29 cellular contexts compared by ENCODE assay signal in the genomic region with DNA sequence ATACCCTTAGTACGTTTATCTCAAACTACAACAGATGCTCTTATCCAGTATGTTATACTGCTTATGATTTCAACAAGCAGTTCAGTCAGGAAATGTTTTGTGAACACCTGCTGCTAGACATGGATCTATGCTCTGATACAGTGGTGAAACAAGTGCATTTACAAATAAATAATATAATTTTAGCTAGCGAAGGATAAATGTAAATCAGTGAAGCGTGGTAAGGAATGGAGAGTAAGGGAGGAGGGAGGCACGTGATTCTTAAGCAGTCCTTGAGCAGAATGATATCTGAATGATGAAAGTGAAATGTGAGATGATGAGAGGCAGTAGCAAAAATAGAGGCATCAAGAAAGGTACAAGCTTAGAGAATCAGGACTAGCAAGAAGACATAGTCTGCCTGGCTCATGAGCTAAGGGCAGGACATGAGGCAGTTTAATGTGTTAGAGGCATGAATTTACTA. TPM values are rescaled to one million over a fixed set of nuclear protein-coding genes. Genes with fewer than 3 reads are reported as not detected.
DNase-seq lines count a peak whose midpoint lies in the region; ATAC-seq and TF ChIP-seq lines count a peak whose summit lies in the region.
"Had no signal": no experiment of that assay in that cellular context is flagged by ENCODE, and none has a peak within 500 bp of the region (broad histone marks: within the 10 kb centered on the region; RNA-seq: fewer than 3 reads in every experiment).

No MANE protein-coding gene starts in this region.

- no peak overlapping the region for H3T11ph ChIP-seq in H9 (ENCODE audit: low read length)

- POLR2A ChIA-PET in MCF 10A (lab: Yijun Ruan, JAX), result interaction anchor here (0.7 to 2.1 kb wide), 6 partner anchors 10 to 197 kb away, joined by 3 to 7 read pairs (median 4); a partner anchor contains a TSS
- POLR2A ChIA-PET in CD4-positive, alpha-beta T cell (lab: Charles Lee), result no interaction called here

- H3K27ac ChIP-seq in mammary epithelial cell (ENCODE audit: insufficient read depth, low read depth, low read length) (no peak overlapping the region), H9 (ENCODE audit: insufficient read length, low read depth, low read length) (no peak overlapping the region), gastrocnemius medialis (peak overlapping the region; percentile 94 to 99 (median 96)), neuronal stem cell (replicated peaks; ENCODE audit: low read length) (no peak overlapping the region)
- H3K27ac ChIP-seq in CD4-positive, alpha-beta T cell (ENCODE audit: low read depth, low read length), result no peak overlapping the region
- H3K27ac ChIP-seq: colonic mucosa, esophagus squamous epithelium, pancreas, right lobe of liver, transverse colon, VCaP had no signal

- H3K9me3 Mint-ChIP-seq in MCF 10A (ENCODE audit: unreplicated experiment) (peaks cover 7% of the 10 kb centered on the region), H9 (0 out of 5 replicates have a peak, but pooled peaks cover 0 to 2% of the 10 kb centered on the region in 2 experiments)
- H3K9me3 Mint-ChIP-seq in CD4-positive, alpha-beta T cell, result no peaks in the 10 kb centered on the region
- H3K9me3 Mint-ChIP-seq: activated T-helper 1 cell treated with anti-CD3 and anti-CD28 coated beads, Interleukin-12 subunit alpha, Interleukin-12 subunit beta, Interleukin-2, Interleukin-4 antibody, amounts not matched to agents 30 ng/mL and 10 ng/mL and 1 ng/mL, durations not matched to agents 14 hours and 24 hours and 36 hours; effector memory CD8-positive, alpha-beta T cell; immature natural killer cell; natural killer cell; stimulated activated naive CD8-positive, alpha-beta T cell treated with anti-CD3 and anti-CD28 coated beads, Interleukin-15, amount 100 ng/mL, for 72 hours had no signal

- H4K5ac ChIP-seq in H9 (ENCODE audit: insufficient read length, low read depth, low read length), result no peak overlapping the region

- peaks cover 63% of the 10 kb centered on the region for H3K79me2 ChIP-seq in mammary epithelial cell (ENCODE audit: insufficient read depth, low read length)
- peaks cover 3% of the 10 kb centered on the region; the same call in 1 of the 2 replicates for H3K79me2 ChIP-seq in H9 (ENCODE audit: insufficient read depth, low read length)

- H2AFZ ChIP-seq in mammary epithelial cell (ENCODE audit: low read depth, low read length) (no peak overlapping the region), H9 (ENCODE audit: low read length) (no peak overlapping the region), neuronal stem cell (ENCODE audit: low read length) (no peak overlapping the region)

- H3K4ac ChIP-seq in H9 (ENCODE audit: low read depth, low read length) (no peak overlapping the region), neuronal stem cell (ENCODE audit: low read length) (no peak overlapping the region)

- H3K36me3 Mint-ChIP-seq in MCF 10A (ENCODE audit: insufficient read depth, unreplicated experiment) (peaks cover 78% of the 10 kb centered on the region), H9 (ENCODE audit: insufficient read depth in 1 of 3, low read depth in 3 of 3) (peaks cover 23 to 65% (median 51%) of the 10 kb centered on the region in 3 experiments; a peak in 6 of 7 replicates)
- H3K36me3 Mint-ChIP-seq in CD4-positive, alpha-beta T cell (ENCODE audit: low read depth), result peaks cover 88% of the 10 kb centered on the region
- H3K36me3 Mint-ChIP-seq: natural killer cell had no signal

- peak; percentile 72 to 92 for TF ChIP-seq POLR2A in gastrocnemius medialis (IDR thresholded peaks at IDR 0.05)

- H3K9ac ChIP-seq in mammary epithelial cell (ENCODE audit: insufficient read depth, low read length) (no peak overlapping the region), H9 (ENCODE audit: extremely low read depth, insufficient read length, low read length) (no peak overlapping the region), neuronal stem cell (ENCODE audit: low read depth, low read length, poor library complexity) (no peak overlapping the region)

- dilution Hi-C loops in mammary epithelial cell (cut with HindIII; ENCODE audit: low sequenced_read_pairs), result no loop called here

- WGBS in mammary epithelial cell (ENCODE audit: low coverage, missing lambda C conversion rate), result 85% methylated on average over 4 of the region's 4 CpGs
- no CpG with 5 or more reads among the region's 4 CpGs for WGBS in H9 (ENCODE audit: extremely low coverage, insufficient read length, low lambda C conversion rate)
- WGBS in neuronal stem cell (ENCODE audit: extremely low coverage in 2 of 2, insufficient read length in 2 of 2, insufficient replicate concordance in 1 of 2), 2 donors, result 100% methylated on average over 2 of the region's 4 CpGs; no CpG with 5 or more reads in 1 of the 2 donors

- H3K79me1 ChIP-seq in H9 (ENCODE audit: insufficient read depth, low read depth, low read length, poor library complexity, severe bottlenecking), result no peaks in the 10 kb centered on the region
- H3K79me1 ChIP-seq in neuronal stem cell (ENCODE audit: low read depth, low read length), result peaks cover 4% of the 10 kb centered on the region

- CTCF ChIA-PET in MCF 10A (lab: Yijun Ruan, JAX) (interaction anchor here (0.6 to 2.1 kb wide), 5 partner anchors 12 to 177 kb away, joined by 3 to 7 read pairs (median 3); no protein-coding TSS in a partner anchor), mammary epithelial cell (lab: Charles Lee; ENCODE audit: low non-redundant PET) (no interaction called here)
- CTCF ChIA-PET in CD4-positive, alpha-beta T cell (lab: Charles Lee), result no interaction called here

- H2BK20ac ChIP-seq in H9 (ENCODE audit: low read depth, low read length, poor library complexity, severe bottlenecking), result no peak overlapping the region

- H2BK12ac ChIP-seq in H9 (ENCODE audit: insufficient read length, low read depth, low read length) (no peak overlapping the region), neuronal stem cell (ENCODE audit: low read length) (no peak overlapping the region)

- H3K36me3 ChIP-seq in mammary epithelial cell (ENCODE audit: insufficient read depth, low read length) (peaks cover 11% of the 10 kb centered on the region), gastrocnemius medialis (peaks cover 0 to 44% of the 10 kb centered on the region in 2 donors), neuronal stem cell (replicated peaks in 1 of 2; ENCODE audit: control insufficient read depth in 2 of 2, insufficient read depth in 2 of 2, low read length in 2 of 2) (peaks cover 16 to 95% of the 10 kb centered on the region in 2 donors)
- H3K36me3 ChIP-seq: colonic mucosa had no signal

- H2BK15ac ChIP-seq in H9 (ENCODE audit: low read depth, low read length) (no peak overlapping the region), neuronal stem cell (ENCODE audit: low read length) (no peak overlapping the region)

- no peak overlapping the region for H3K23ac ChIP-seq in H9 (ENCODE audit: insufficient read length, low read depth, low read length)
- no peak overlapping the region for H3K23ac ChIP-seq in neuronal stem cell (ENCODE audit: low read depth, low read length, poor library complexity)

- H3K4me3 ChIP-seq in mammary epithelial cell (replicated peaks in 1 of 3; ENCODE audit: insufficient read depth in 1 of 3, low read depth in 2 of 3, low read length in 3 of 3) (no peak overlapping the region), gastrocnemius medialis (peak overlapping the region; percentile 21 to 40 (median 31)), neuronal stem cell (ENCODE audit: low read length in 2 of 2) (no peak overlapping the region)
- H3K4me3 ChIP-seq: colonic mucosa, esophagus squamous epithelium, K562, pancreas, right lobe of liver, transverse colon had no signal

- H3K56ac ChIP-seq in H9 (ENCODE audit: insufficient read length, low read depth, low read length), result no peak overlapping the region

- H4K91ac ChIP-seq in H9 (ENCODE audit: insufficient read length, low read depth, low read length), result no peak overlapping the region
- H4K91ac ChIP-seq in neuronal stem cell (ENCODE audit: low read depth, low read length, poor library complexity), result no peak overlapping the region

- no peak overlapping the region for H3K4me3 Mint-ChIP-seq in MCF 10A (ENCODE audit: unreplicated experiment)
- H3K4me3 Mint-ChIP-seq in H9, result no peak overlapping the region
- H3K4me3 Mint-ChIP-seq in CD4-positive, alpha-beta T cell, result no peak overlapping the region
- H3K4me3 Mint-ChIP-seq: activated CD4-positive, alpha-beta T cell treated with anti-CD3 and anti-CD28 coated beads, Interleukin-2, amount 10 ng/mL, durations not matched to agents 7 days and 5 days; activated CD8-positive, alpha-beta memory T cell treated with anti-CD3 and anti-CD28 coated beads, Interleukin-2, amount 10 ng/mL, durations not matched to agents 7 days and 5 days; activated naive CD4-positive, alpha-beta T cell treated with anti-CD3 and anti-CD28 coated beads, Interleukin-2, amount 10 ng/mL, durations not matched to agents 7 days and 5 days; activated T-helper 1 cell treated with anti-CD3 and anti-CD28 coated beads, Interleukin-12 subunit alpha, Interleukin-12 subunit beta, Interleukin-2, Interleukin-4 antibody, amounts not matched to agents 30 ng/mL and 10 ng/mL and 1 ng/mL, durations not matched to agents 14 hours and 24 hours and 36 hours; immature natural killer cell; natural killer cell; stimulated activated naive CD8-positive, alpha-beta T cell treated with anti-CD3 and anti-CD28 coated beads, Interleukin-15, amount 100 ng/mL, for 72 hours had no signal

- peak; percentile 98 to 99 for ATAC-seq in gastrocnemius medialis
- ATAC-seq in CD4-positive, alpha-beta T cell (ENCODE audit: poor library complexity), result no peak
- ATAC-seq: activated CD8-positive, alpha-beta memory T cell treated with anti-CD3 and anti-CD28 coated beads, Interleukin-2, amount 10 ng/mL, durations not matched to agents 7 days and 5 days; effector memory CD8-positive, alpha-beta T cell; K562; natural killer cell; pancreas; right lobe of liver; SK-N-SH treated with all-trans-retinoic acid at 6 μM for 48 hours; stimulated activated naive CD8-positive, alpha-beta T cell treated with anti-CD3 and anti-CD28 coated beads, Interleukin-15, amount 100 ng/mL, for 72 hours had no signal

- no peak overlapping the region for H3K4me2 ChIP-seq in mammary epithelial cell (ENCODE audit: insufficient read depth, low read depth, low read length)
- H3K4me2 ChIP-seq in H9 (ENCODE audit: insufficient read depth, insufficient read length, low read length), result no peak overlapping the region
- H3K4me2 ChIP-seq in neuronal stem cell (ENCODE audit: insufficient read depth, low read length, poor library complexity, severe bottlenecking), result no peak overlapping the region

- DNase-seq in MCF 10A (ENCODE audit: unreplicated experiment), result no peak
- DNase-seq in mammary epithelial cell, result no peak
- no peak for DNase-seq in H9
- peak; percentile 97 for DNase-seq in NCI-H2107 treated with DMSO at 0.1 percent for 48 hours (lab: John Stamatoyannopoulos, UW; ENCODE audit: unreplicated experiment)
- peak in 1 of 2 donors; percentile 36 for DNase-seq in gastrocnemius medialis
- DNase-seq in CD4-positive, alpha-beta T cell, result no peak
- no peak for DNase-seq in neuronal stem cell (ENCODE audit: low spot score)
- DNase-seq in NCI-H69 (lab: John Stamatoyannopoulos, UW), result no peak
- DNase-seq: activated CD4-positive, alpha-beta T cell treated with anti-CD3 and anti-CD28 coated beads, Interleukin-2, amount 10 ng/mL, durations not matched to agents 7 days and 5 days; activated CD8-positive, alpha-beta memory T cell treated with anti-CD3 and anti-CD28 coated beads, Interleukin-2, amount 10 ng/mL, durations not matched to agents 7 days and 5 days; activated naive CD4-positive, alpha-beta T cell treated with anti-CD3 and anti-CD28 coated beads, Interleukin-2, amount 10 ng/mL, durations not matched to agents 7 days and 5 days; amniotic stem cell; C1 segment of cervical spinal cord; colonic mucosa; effector memory CD8-positive, alpha-beta T cell; esophagus squamous epithelium; hippocampal formation; immature natural killer cell; midbrain; MM.1S; natural killer cell; pancreas; right lobe of liver; stimulated activated naive CD8-positive, alpha-beta T cell treated with anti-CD3 and anti-CD28 coated beads, Interleukin-15, amount 100 ng/mL, for 72 hours; transverse colon had no signal

- H3K27ac Mint-ChIP-seq in MCF 10A (ENCODE audit: low read depth, unreplicated experiment), result peak overlapping the region; percentile 20
- H3K27ac Mint-ChIP-seq in H9, result peak overlapping the region in 2 of 3 experiments; percentile 1 to 5; a peak in 2 of 7 replicates
- no peak overlapping the region for H3K27ac Mint-ChIP-seq in CD4-positive, alpha-beta T cell
- H3K27ac Mint-ChIP-seq: activated CD4-positive, alpha-beta T cell treated with anti-CD3 and anti-CD28 coated beads, Interleukin-2, amount 10 ng/mL, durations not matched to agents 7 days and 5 days; activated CD8-positive, alpha-beta memory T cell treated with anti-CD3 and anti-CD28 coated beads, Interleukin-2, amount 10 ng/mL, durations not matched to agents 7 days and 5 days; activated naive CD4-positive, alpha-beta T cell treated with anti-CD3 and anti-CD28 coated beads, Interleukin-2, amount 10 ng/mL, durations not matched to agents 7 days and 5 days; activated T-helper 1 cell treated with anti-CD3 and anti-CD28 coated beads, Interleukin-12 subunit alpha, Interleukin-12 subunit beta, Interleukin-2, Interleukin-4 antibody, amounts not matched to agents 30 ng/mL and 10 ng/mL and 1 ng/mL, durations not matched to agents 14 hours and 24 hours and 36 hours; stimulated activated naive CD8-positive, alpha-beta T cell treated with anti-CD3 and anti-CD28 coated beads, Interleukin-15, amount 100 ng/mL, for 72 hours had no signal

- TF ChIP-seq CTCF in MCF 10A (IDR thresholded peaks at IDR 0.05; ENCODE audit: unreplicated experiment), result no peak
- TF ChIP-seq CTCF in mammary epithelial cell (conservative IDR thresholded peaks at IDR 0.05 in 1 of 2, IDR thresholded peaks at IDR 0.05 in 1 of 2; ENCODE audit: extremely low read depth in 1 of 2, insufficient read depth in 1 of 2, low read depth in 1 of 2, low read length in 2 of 2), result no peak
- TF ChIP-seq CTCF in H9 (conservative IDR thresholded peaks at IDR 0.05), result no peak
- no peak for TF ChIP-seq CTCF in gastrocnemius medialis (IDR thresholded peaks at IDR 0.05 in 4 of 5, conservative IDR thresholded peaks at IDR 0.05 in 1 of 5)
- no peak for TF ChIP-seq CTCF in CD4-positive, alpha-beta T cell (IDR thresholded peaks at IDR 0.05)

- intact Hi-C loops in MCF 10A (cut with micrococcal nuclease), result no loop called here
- intact Hi-C loops in mammary epithelial cell (cut with micrococcal nuclease), result no loop called here
- intact Hi-C loops in gastrocnemius medialis (cut with DNase I; ENCODE audit: low total_unique reads), result loop anchor here (2.0 to 5.0 kb wide), 2 partner anchors 48 to 198 kb away; a partner anchor contains a TSS
- intact Hi-C loops in CD4-positive, alpha-beta T cell (cut with DNase I, micrococcal nuclease), result no loop called here

- H3K9me3 ChIP-seq in mammary epithelial cell (replicated peaks; ENCODE audit: insufficient read depth, low read length) (no peaks in the 10 kb centered on the region), H9 (ENCODE audit: control insufficient read depth, low read depth, low read length) (no peaks in the 10 kb centered on the region), gastrocnemius medialis (no peaks in the 10 kb centered on the region), neuronal stem cell (replicated peaks in 1 of 2; ENCODE audit: control insufficient read depth in 2 of 2, insufficient read depth in 1 of 2, low read depth in 1 of 2, low read length in 2 of 2) (peaks cover 0 to 8% of the 10 kb centered on the region in 2 donors)
- no peaks in the 10 kb centered on the region for H3K9me3 ChIP-seq in CD4-positive, alpha-beta T cell (ENCODE audit: control insufficient read depth, low read length)
- H3K9me3 ChIP-seq: colonic mucosa, esophagus squamous epithelium, pancreas, right lobe of liver, transverse colon had no signal

- H3K27me3 ChIP-seq in mammary epithelial cell (ENCODE audit: insufficient read depth, low read length) (no peaks in the 10 kb centered on the region), H9 (ENCODE audit: insufficient read depth, low read length) (no peaks in the 10 kb centered on the region), gastrocnemius medialis (no peaks in the 10 kb centered on the region), neuronal stem cell (ENCODE audit: control insufficient read depth in 3 of 3, insufficient read depth in 3 of 3, low read depth in 1 of 3, low read length in 3 of 3) (no peaks in the 10 kb centered on the region)
- H3K27me3 ChIP-seq in CD4-positive, alpha-beta T cell (ENCODE audit: control insufficient read depth, insufficient read depth, low read length), result no peaks in the 10 kb centered on the region
- H3K27me3 ChIP-seq: colonic mucosa, esophagus squamous epithelium, pancreas, right lobe of liver, transverse colon had no signal

- no peak overlapping the region for H2BK5ac ChIP-seq in H9 (ENCODE audit: insufficient read length, low read length)
- H2BK5ac ChIP-seq in neuronal stem cell (ENCODE audit: low read length), result no peak overlapping the region

- BruUV-seq in MCF 10A (replicated peaks; lab: Mats Ljungman, UMichigan) (no TSS peak), mammary epithelial cell (replicated peaks; lab: Mats Ljungman, UMichigan) (no TSS peak)

- H3K14ac ChIP-seq in H9 (ENCODE audit: insufficient read depth, low read length) (no peak overlapping the region), neuronal stem cell (ENCODE audit: low read length) (no peak overlapping the region)

- in situ Hi-C loops in mammary epithelial cell (cut with MboI; ENCODE audit: low sequenced_read_pairs in 2 of 2) (no loop called here), gastrocnemius medialis (cut with MboI; ENCODE audit: low sequenced_read_pairs in 4 of 4) (loop anchor here in 1 of 4 donors (10.0 kb wide), 1 partner anchor 120 kb away; no protein-coding TSS in a partner anchor)

- H3K23me2 ChIP-seq in H9 (ENCODE audit: insufficient read length, low read depth, low read length, poor library complexity, severe bottlenecking), result no peaks in the 10 kb centered on the region

- H4K8ac ChIP-seq in H9 (replicated peaks; ENCODE audit: insufficient read length, low read depth, low read length) (no peak overlapping the region), neuronal stem cell (ENCODE audit: low read depth, low read length) (no peak overlapping the region)

- H4K20me1 ChIP-seq in mammary epithelial cell (ENCODE audit: insufficient read depth, low read length) (no peaks in the 10 kb centered on the region), H9 (ENCODE audit: control insufficient read depth, insufficient read depth, insufficient read length) (no peaks in the 10 kb centered on the region)

- H3K4me1 ChIP-seq in mammary epithelial cell (ENCODE audit: insufficient read depth, low read length) (peaks cover 4% of the 10 kb centered on the region), H9 (ENCODE audit: insufficient read depth, low read length) (no peaks in the 10 kb centered on the region), gastrocnemius medialis (peaks cover 33 to 71% of the 10 kb centered on the region in 2 donors), neuronal stem cell (ENCODE audit: control insufficient read depth in 2 of 2, insufficient read depth in 1 of 2, low read depth in 1 of 2, low read length in 2 of 2) (peaks cover 3% of the 10 kb centered on the region in 2 donors)

- H3K18ac ChIP-seq in H9 (ENCODE audit: insufficient read length, low read depth, low read length), result no peak overlapping the region
- H3K18ac ChIP-seq in neuronal stem cell (ENCODE audit: low read length), result no peak overlapping the region

- H3K4me1 Mint-ChIP-seq in MCF 10A (ENCODE audit: insufficient read depth, unreplicated experiment), result peaks cover 23% of the 10 kb centered on the region
- peaks cover 5 to 8% of the 10 kb centered on the region in 2 experiments for H3K4me1 Mint-ChIP-seq in H9
- H3K4me1 Mint-ChIP-seq in CD4-positive, alpha-beta T cell (ENCODE audit: low read depth), result peaks cover 58% of the 10 kb centered on the region

- H3K27me3 Mint-ChIP-seq in MCF 10A (ENCODE audit: insufficient read depth, unreplicated experiment), result no peaks in the 10 kb centered on the region
- H3K27me3 Mint-ChIP-seq in H9 (ENCODE audit: low read depth), result no peaks in the 10 kb centered on the region
- H3K27me3 Mint-ChIP-seq in CD4-positive, alpha-beta T cell, result no peaks in the 10 kb centered on the region
- H3K27me3 Mint-ChIP-seq: activated CD4-positive, alpha-beta T cell treated with anti-CD3 and anti-CD28 coated beads, Interleukin-2, amount 10 ng/mL, durations not matched to agents 7 days and 5 days; activated CD8-positive, alpha-beta memory T cell treated with anti-CD3 and anti-CD28 coated beads, Interleukin-2, amount 10 ng/mL, durations not matched to agents 7 days and 5 days; activated naive CD4-positive, alpha-beta T cell treated with anti-CD3 and anti-CD28 coated beads, Interleukin-2, amount 10 ng/mL, durations not matched to agents 7 days and 5 days; effector memory CD8-positive, alpha-beta T cell; stimulated activated naive CD8-positive, alpha-beta T cell treated with anti-CD3 and anti-CD28 coated beads, Interleukin-15, amount 100 ng/mL, for 72 hours had no signal

- H2BK120ac ChIP-seq in H9 (ENCODE audit: low read depth, low read length, poor library complexity, severe bottlenecking) (no peak overlapping the region), neuronal stem cell (ENCODE audit: low read depth, low read length) (no peak overlapping the region)

- H2AK5ac ChIP-seq in H9 (ENCODE audit: insufficient read length, low read length), result no peak overlapping the region
- H2AK5ac ChIP-seq in neuronal stem cell (ENCODE audit: low read depth, low read length), result no peak overlapping the region

RNA-seq across cellular contexts. Expression of a gene that starts 6.3 kb away (rescaled TPM):
- total RNA-seq in MCF 10A (2022) (79.0 and 80.2 TPM in 2 replicates), mammary epithelial cell (10 to 100 TPM; 30.8 to 35.8 TPM), H9 (2021) (39.8 and 39.9 TPM in 2 replicates), gastrocnemius medialis (10 to 100 TPM; 47.8 to 84.2 (median 77.8) TPM)
- polyA plus RNA-seq in mammary epithelial cell, result 22.8 TPM
- 10.3 TPM for polyA minus RNA-seq in mammary epithelial cell
- total RNA-seq in CD4-positive, alpha-beta T cell, result 10 to 100 TPM; 33.5 to 35.7 TPM
- 22.6 TPM for polyA plus RNA-seq in neuronal stem cell (2013, experiment 1 of 2)
- polyA plus RNA-seq in neuronal stem cell (2013, experiment 2 of 2), result 23.5 TPM

Comparison
In these comparisons a context has a peak if more than half of its experiments do, and no peak if none do; other contexts are left out.
1. H3K27ac ChIP-seq: peak in gastrocnemius medialis (4 of 4); none in mammary epithelial cell (single experiment), H9 (single experiment), CD4-positive, alpha-beta T cell (single experiment) and neuronal stem cell (single experiment).
2. H3K4me3 ChIP-seq: peak in gastrocnemius medialis (4 of 4); none in mammary epithelial cell (0 of 3) and neuronal stem cell (0 of 2).